ENCODE assay signal across 14 cellular contexts in genomic region chr18:22173928-22174301, GRCh38. TPM values are rescaled to one million over a fixed set of nuclear protein-coding genes. Genes with fewer than 3 reads are reported as not detected.
DNase-seq lines count a peak whose midpoint lies in the region; ATAC-seq and TF ChIP-seq lines count a peak whose summit lies in the region.
"Had no signal": no experiment of that assay in that cellular context is flagged by ENCODE, and none has a peak within 500 bp of the region (broad histone marks: within the 10 kb centered on the region; RNA-seq: fewer than 3 reads in every experiment).

No MANE protein-coding gene starts in this region.

- peaks cover 92% of the 10 kb centered on the region for H3K36me3 Mint-ChIP-seq in Caco-2 (ENCODE audit: insufficient read depth, unreplicated experiment)
- peaks cover 45% of the 10 kb centered on the region for H3K36me3 Mint-ChIP-seq in progenitor cell of endocrine pancreas (ENCODE audit: insufficient read depth)
- H3K36me3 Mint-ChIP-seq in naive thymus-derived CD4-positive, alpha-beta T cell = peaks cover 0 to 2% (median 0%) of the 10 kb centered on the region in 5 donors
- H3K36me3 Mint-ChIP-seq: immature natural killer cell, natural killer cell had no signal

- H3K27ac ChIP-seq in adrenal gland (peak overlapping the region; percentile 70 to 99 (median 97)), right cardiac atrium (ENCODE audit: low read length) (peak overlapping the region; percentile 49)
- no peak overlapping the region for H3K27ac ChIP-seq in naive thymus-derived CD4-positive, alpha-beta T cell (ENCODE audit: low read depth, low read length)

- CTCF ChIA-PET in Caco-2 (lab: Charles Lee) = interaction anchor here (1.2 to 1.3 kb wide), 2 partner anchors 15 to 65 kb away, joined by 3 to 4 read pairs; no protein-coding TSS in a partner anchor
- CTCF ChIA-PET in naive thymus-derived CD4-positive, alpha-beta T cell (lab: Charles Lee) = no interaction called here

- POLR2A ChIA-PET in Caco-2 (lab: Charles Lee) = interaction anchor here (1.1 to 1.3 kb wide), 2 partner anchors 9 to 20 kb away, joined by 3 read pairs; no protein-coding TSS in a partner anchor
- POLR2A ChIA-PET in naive thymus-derived CD4-positive, alpha-beta T cell (lab: Charles Lee) = no interaction called here

- H3K4me3 Mint-ChIP-seq in Caco-2 (ENCODE audit: unreplicated experiment) = peak overlapping the region; percentile 74
- peak overlapping the region; percentile 94 for H3K4me3 Mint-ChIP-seq in progenitor cell of endocrine pancreas (ENCODE audit: low read depth)
- peak overlapping the region in 2 of 10 donors; percentile 16 to 39 for H3K4me3 Mint-ChIP-seq in naive thymus-derived CD4-positive, alpha-beta T cell
- H3K4me3 Mint-ChIP-seq: activated CD8-positive, alpha-beta T cell treated with anti-CD3 and anti-CD28 coated beads, Interleukin-2, amount 10 ng/mL, durations not matched to agents 7 days and 5 days; natural killer cell had no signal

- peak overlapping the region; percentile 69 for H3K4me3 ChIP-seq in Caco-2 (ENCODE audit: low read depth, low read length)
- peak overlapping the region; percentile 1 to 86 (median 65) for H3K4me3 ChIP-seq in adrenal gland
- H3K4me3 ChIP-seq in right cardiac atrium (ENCODE audit: low read length) = peak overlapping the region; percentile 66
- no peak overlapping the region for H3K4me3 ChIP-seq in naive thymus-derived CD4-positive, alpha-beta T cell (ENCODE audit: low read length)

- peaks cover 19% of the 10 kb centered on the region for H3K36me3 ChIP-seq in Caco-2 (ENCODE audit: control insufficient read depth, insufficient read depth, low read length)
- H3K36me3 ChIP-seq in adrenal gland (replicated peaks in 1 of 2) = peaks cover 0 to 67% of the 10 kb centered on the region in 2 donors
- no peaks in the 10 kb centered on the region for H3K36me3 ChIP-seq in naive thymus-derived CD4-positive, alpha-beta T cell (ENCODE audit: control insufficient read depth in 2 of 3, insufficient read depth in 3 of 3, low read length in 3 of 3)

- 6 to 20% (median 16%) methylated on average over 6 of the region's 6 CpGs for WGBS in adrenal gland, 4 donors
- WGBS in right cardiac atrium = 34% methylated on average over 6 of the region's 6 CpGs

- TF ChIP-seq POLR2A in adrenal gland (IDR thresholded peaks at IDR 0.05) = peak in 1 of 2 donors; percentile 25

- ATAC-seq in right cardiac atrium = no peak
- no peak for ATAC-seq in naive thymus-derived CD4-positive, alpha-beta T cell
- ATAC-seq: activated CD8-positive, alpha-beta T cell treated with anti-CD3 and anti-CD28 coated beads, Interleukin-2, amount 10 ng/mL, durations not matched to agents 7 days and 5 days; natural killer cell had no signal

- no peaks in the 10 kb centered on the region for H3K9me3 Mint-ChIP-seq in Caco-2 (ENCODE audit: unreplicated experiment)
- H3K9me3 Mint-ChIP-seq in progenitor cell of endocrine pancreas (ENCODE audit: low read depth) = no peaks in the 10 kb centered on the region
- peaks cover 0 to 8% (median 0%) of the 10 kb centered on the region in 11 donors for H3K9me3 Mint-ChIP-seq in naive thymus-derived CD4-positive, alpha-beta T cell
- H3K9me3 Mint-ChIP-seq: natural killer cell had no signal

- intact Hi-C loops in Caco-2 (cut with micrococcal nuclease; ENCODE audit: unreplicated experiment) = loop anchor here (2.0 to 5.0 kb wide), 2 partner anchors 293 to 388 kb away; no protein-coding TSS in a partner anchor
- intact Hi-C loops in adrenal gland (cut with DNase I) = loop anchor here (5.0 to 10.0 kb wide), 4 partner anchors 171 to 531 kb away; no protein-coding TSS in a partner anchor
- intact Hi-C loops in right cardiac atrium (cut with DNase I) = loop anchor here (5.0 to 10.0 kb wide), 4 partner anchors 173 to 531 kb away; no protein-coding TSS in a partner anchor
- intact Hi-C loops in naive thymus-derived CD4-positive, alpha-beta T cell (cut with micrococcal nuclease) = no loop called here

- H3K27me3 ChIP-seq in Caco-2 (replicated peaks; ENCODE audit: control insufficient read depth, insufficient read depth, low read length) (no peaks in the 10 kb centered on the region), adrenal gland (no peaks in the 10 kb centered on the region), right cardiac atrium (ENCODE audit: control insufficient read depth, insufficient read depth) (no peaks in the 10 kb centered on the region)
- peaks cover 4 to 7% of the 10 kb centered on the region in 2 donors for H3K27me3 ChIP-seq in naive thymus-derived CD4-positive, alpha-beta T cell (ENCODE audit: control insufficient read depth in 2 of 2, insufficient read depth in 2 of 2, low read length in 2 of 2)

- H3K9me3 ChIP-seq in Caco-2 = no peaks in the 10 kb centered on the region
- no peaks in the 10 kb centered on the region for H3K9me3 ChIP-seq in adrenal gland (replicated peaks in 1 of 3)
- H3K9me3 ChIP-seq in right cardiac atrium (ENCODE audit: control insufficient read depth, low read length) = no peaks in the 10 kb centered on the region
- H3K9me3 ChIP-seq in naive thymus-derived CD4-positive, alpha-beta T cell (ENCODE audit: control insufficient read depth in 2 of 3, low read length in 3 of 3) = no peaks in the 10 kb centered on the region

- H3K27me3 Mint-ChIP-seq in Caco-2 (ENCODE audit: insufficient read depth, unreplicated experiment) (no peaks in the 10 kb centered on the region), progenitor cell of endocrine pancreas (no peaks in the 10 kb centered on the region)
- H3K27me3 Mint-ChIP-seq in naive thymus-derived CD4-positive, alpha-beta T cell = peaks cover 52 to 73% (median 66%) of the 10 kb centered on the region in 5 donors

- H3K27ac Mint-ChIP-seq in Caco-2 (ENCODE audit: unreplicated experiment) = peak overlapping the region; percentile 43
- H3K27ac Mint-ChIP-seq in progenitor cell of endocrine pancreas = peak overlapping the region; percentile 97
- H3K27ac Mint-ChIP-seq in naive thymus-derived CD4-positive, alpha-beta T cell = peak overlapping the region in 1 of 9 donors; percentile 62
- H3K27ac Mint-ChIP-seq: activated CD8-positive, alpha-beta T cell treated with anti-CD3 and anti-CD28 coated beads, Interleukin-2, amount 10 ng/mL, durations not matched to agents 7 days and 5 days; immature natural killer cell; natural killer cell had no signal

- H3K4me1 Mint-ChIP-seq in Caco-2 (ENCODE audit: low read depth, unreplicated experiment) (peaks cover 14% of the 10 kb centered on the region), progenitor cell of endocrine pancreas (ENCODE audit: low read depth) (peaks cover 44% of the 10 kb centered on the region)
- H3K4me1 Mint-ChIP-seq in naive thymus-derived CD4-positive, alpha-beta T cell = peaks cover 0 to 16% (median 7%) of the 10 kb centered on the region in 7 donors

- peak in 1 of 2 experiments; percentile 37 for DNase-seq in Caco-2
- DNase-seq in adrenal gland = peak in 4 of 7 donors; percentile 31 to 55 (median 42)
- DNase-seq in right cardiac atrium = no peak
- DNase-seq in progenitor cell of endocrine pancreas (ENCODE audit: low spot score, unreplicated experiment) = no peak
- no peak for DNase-seq in A172 (ENCODE audit: low spot score)
- no peak for DNase-seq in naive thymus-derived CD4-positive, alpha-beta T cell
- no peak for DNase-seq in cerebellum (ENCODE audit: low spot score)
- DNase-seq in HK-2 (ENCODE audit: unreplicated experiment) = no peak
- DNase-seq: activated CD8-positive, alpha-beta T cell treated with anti-CD3 and anti-CD28 coated beads, Interleukin-2, amount 10 ng/mL, durations not matched to agents 7 days and 5 days; activated naive CD4-positive, alpha-beta T cell; DMS153; immature natural killer cell; natural killer cell; SIG-M5 had no signal

- TF ChIP-seq CTCF in Caco-2 (IDR thresholded peaks at IDR 0.05; ENCODE audit: insufficient read depth in 1 of 2, low read depth in 1 of 2, low read length in 1 of 2, severe bottlenecking in 1 of 2, unreplicated experiment in 1 of 2) (no peak), adrenal gland (IDR thresholded peaks at IDR 0.05) (no peak), progenitor cell of endocrine pancreas (IDR thresholded peaks at IDR 0.05; ENCODE audit: unreplicated experiment) (no peak)

- H3K4me1 ChIP-seq in Caco-2 (peaks cover 36% of the 10 kb centered on the region), adrenal gland (replicated peaks in 1 of 2) (peaks cover 15 to 16% of the 10 kb centered on the region in 2 donors), right cardiac atrium (ENCODE audit: control insufficient read depth, insufficient read depth, low read length) (no peaks in the 10 kb centered on the region)
- no peaks in the 10 kb centered on the region for H3K4me1 ChIP-seq in naive thymus-derived CD4-positive, alpha-beta T cell (ENCODE audit: control insufficient read depth in 2 of 2, insufficient read depth in 2 of 2, low read length in 2 of 2)

- BruUV-seq in Caco-2 (replicated peaks; lab: Mats Ljungman, UMichigan) = no TSS peak

RNA-seq across cellular contexts. Expression of gene GATA6, which starts 4.5 kb away (rescaled TPM):
- total RNA-seq in Caco-2 (2022) = 124 and 136 TPM in 2 replicates
- total RNA-seq in adrenal gland = 100 to 1,000 TPM; 118 to 222 (median 141) TPM
- 10 to 100 TPM; 31.3 to 55.7 (median 48.2) TPM for polyA plus RNA-seq in adrenal gland
- 10 to 100 TPM; 63.2 to 85.8 (median 77.9) TPM for total RNA-seq in right cardiac atrium
- polyA plus RNA-seq in right cardiac atrium = 52.4 TPM
- 112 and 114 TPM in 2 replicates for total RNA-seq in progenitor cell of endocrine pancreas
- total RNA-seq in A172 (2014; rRNA removed; shearing (Covaris generic)) = 3.9 and 4.3 TPM in 2 replicates
- under 1 TPM in 2 of 5 experiments, not detected in 3; 0.19 to 0.44 TPM for total RNA-seq in naive thymus-derived CD4-positive, alpha-beta T cell
- polyA plus RNA-seq in naive thymus-derived CD4-positive, alpha-beta T cell = not detected
- total RNA-seq in cerebellum = 0.54 TPM
- total RNA-seq: activated CD8-positive, alpha-beta T cell treated with anti-CD3 and anti-CD28 coated beads, Interleukin-2, amount 10 ng/mL, durations not matched to agents 7 days and 5 days had no signal

Comparison
In these comparisons a context has a peak if more than half of its experiments do, and no peak if none do; other contexts are left out.
1. DNase-seq: peak in adrenal gland (4 of 7); none in right cardiac atrium (0 of 3), progenitor cell of endocrine pancreas (single experiment), A172 (single experiment), naive thymus-derived CD4-positive, alpha-beta T cell (0 of 9), cerebellum (single experiment) and HK-2 (single experiment).
2. RNA of gene GATA6, which starts 4.5 kb away (total RNA-seq): 118 to 222 TPM in adrenal gland, 124 to 136 TPM in Caco-2, 112 to 114 TPM in progenitor cell of endocrine pancreas and 63.2 to 85.8 TPM in right cardiac atrium; 3.9 to 4.3 TPM in A172, 0.54 TPM in cerebellum (single experiment) and 0.19 to 0.44 TPM in naive thymus-derived CD4-positive, alpha-beta T cell; every median in the first group is over 10 times any median in the second.
3. intact Hi-C loops: an anchor here in Caco-2 (2.0 to 5.0 kb wide), adrenal gland (5.0 to 10.0 kb wide) and right cardiac atrium (5.0 to 10.0 kb wide); none called in naive thymus-derived CD4-positive, alpha-beta T cell.